Comparison of ENCODE assay signal across 24 cellular contexts in the genomic region with DNA sequence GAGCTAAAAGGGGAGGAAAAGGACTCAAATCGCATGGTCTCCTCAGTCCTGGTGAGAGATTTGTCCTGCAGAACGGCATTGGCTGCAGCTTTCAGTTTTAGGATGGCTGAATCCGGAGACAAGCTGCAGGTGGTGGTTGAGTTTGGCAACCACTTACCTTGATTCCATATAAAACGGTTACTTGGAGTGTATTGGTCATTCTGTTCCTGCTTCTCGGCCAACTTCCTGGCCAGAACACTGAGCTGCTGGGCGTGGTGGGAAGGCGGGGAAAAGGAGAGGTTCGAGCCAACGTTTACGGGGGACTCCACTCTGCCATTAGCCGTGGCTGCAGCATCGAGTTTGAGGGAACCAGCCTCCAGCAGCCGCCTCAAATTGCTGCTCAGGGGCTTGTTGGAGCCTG. TPM values are rescaled to one million over a fixed set of nuclear protein-coding genes. Genes with fewer than 3 reads are reported as not detected.
A peak's percentile ranks its signal among the peaks of the same experiment; 100 is the strongest.
DNase-seq lines count a peak whose midpoint lies in the region; ATAC-seq and TF ChIP-seq lines count a peak whose summit lies in the region.
"Had no signal": no experiment of that assay in that cellular context is flagged by ENCODE, and none has a peak within 500 bp of the region (broad histone marks: within the 10 kb centered on the region; RNA-seq: fewer than 3 reads in every experiment).

No MANE protein-coding gene starts in this region.

- H3K4me1 ChIP-seq in HCT116 (ENCODE audit: control insufficient read depth in 1 of 2, insufficient read depth in 2 of 2, low read length in 2 of 2) (peaks cover 0 to 6% of the 10 kb centered on the region in 2 experiments; a peak in 1 of 4 replicates), mammary epithelial cell (ENCODE audit: insufficient read depth, low read length) (peaks cover 18% of the 10 kb centered on the region), thyroid gland (peaks cover 38 to 48% of the 10 kb centered on the region in 2 donors)

- in situ Hi-C loops in mammary epithelial cell (cut with MboI; ENCODE audit: low sequenced_read_pairs in 2 of 2) = no loop called here

- ATAC-seq in HCT116 (no peak), left colon (peak; percentile 22)

- TSS peak; percentile 39 for BruUV-seq in HCT116 (replicated peaks; lab: Mats Ljungman, UMichigan)
- BruUV-seq in mammary epithelial cell (replicated peaks; lab: Mats Ljungman, UMichigan) = TSS peak; percentile 44

- dilution Hi-C loops in mammary epithelial cell (cut with HindIII; ENCODE audit: low sequenced_read_pairs) = no loop called here

- H3K27ac ChIP-seq in HCT116 (ENCODE audit: low read depth, low read length) (no peak overlapping the region), mammary epithelial cell (ENCODE audit: insufficient read depth, low read depth, low read length) (no peak overlapping the region), thyroid gland (peak overlapping the region in 2 of 3 donors; percentile 64 to 82)
- H3K27ac ChIP-seq: BLaER1, GM23248, Peyer's patch had no signal

- TF ChIP-seq POLR2A in HCT116 (IDR thresholded peaks at IDR 0.05; ENCODE audit: borderline replicate concordance, extremely low read depth, insufficient read depth, insufficient read length) (no peak), thyroid gland (IDR thresholded peaks at IDR 0.05) (no peak)

- H3K79me2 ChIP-seq in HCT116 (ENCODE audit: insufficient read depth, low read length) (peaks cover 48% of the 10 kb centered on the region; the same call in 1 of the 2 replicates), mammary epithelial cell (ENCODE audit: insufficient read depth, low read length) (peaks cover 28% of the 10 kb centered on the region)

- DNase-seq in HCT116 (ENCODE audit: low read depth, low spot score) (no peak), mammary epithelial cell (no peak), left colon (no peak), thyroid gland (no peak), SHP77 (lab: John Stamatoyannopoulos, UW) (no peak), SIG-M5 (lab: John Stamatoyannopoulos, UW) (no peak)
- DNase-seq in activated CD4-positive, alpha-beta T cell treated with anti-CD3 and anti-CD28 coated beads, Interleukin-2, amount 50 U/mL, for 4 hours = no peak
- DNase-seq: CD4-positive, CD25-positive, alpha-beta regulatory T cell; GM23248; H9; HFFc6; KG1; MM.1S; NCI-H1048; NCI-H1417; NCI-H1694 treated with DMSO at 0.1 percent for 48 hours; NCI-H2081 treated with DMSO at 0.1 percent for 48 hours; NCI-H2171; NCI-H226; NCI-H510A; NCI-H69; Peyer's patch; SK-N-SH had no signal

- intact Hi-C loops in HCT116 (cut with micrococcal nuclease) (no loop called here), mammary epithelial cell (cut with micrococcal nuclease) (no loop called here), left colon (cut with DNase I, micrococcal nuclease) (no loop called here), thyroid gland (cut with DNase I) (no loop called here)

- H3K9me2 ChIP-seq in HCT116 (ENCODE audit: insufficient read depth) = no peaks in the 10 kb centered on the region
- H3K9me2 ChIP-seq: SK-N-SH had no signal

- TF ChIP-seq CTCF in HCT116 (IDR thresholded peaks at IDR 0.05 in 2 of 3, conservative IDR thresholded peaks at IDR 0.05 in 1 of 3; ENCODE audit: borderline replicate concordance in 1 of 3, insufficient read depth in 1 of 3, low read depth in 2 of 3, low read length in 2 of 3) (no peak), mammary epithelial cell (conservative IDR thresholded peaks at IDR 0.05 in 1 of 2, IDR thresholded peaks at IDR 0.05 in 1 of 2; ENCODE audit: extremely low read depth in 1 of 2, insufficient read depth in 1 of 2, low read depth in 1 of 2, low read length in 2 of 2) (no peak), thyroid gland (IDR thresholded peaks at IDR 0.05) (no peak)

- no peaks in the 10 kb centered on the region for H3K27me3 ChIP-seq in HCT116 (ENCODE audit: insufficient read depth, low read length)
- no peaks in the 10 kb centered on the region for H3K27me3 ChIP-seq in mammary epithelial cell (ENCODE audit: insufficient read depth, low read length)
- H3K27me3 ChIP-seq in thyroid gland = no peaks in the 10 kb centered on the region
- H3K27me3 ChIP-seq: BLaER1, Peyer's patch had no signal

- H3K4me2 ChIP-seq in HCT116 (ENCODE audit: low read length) (no peak overlapping the region), mammary epithelial cell (ENCODE audit: insufficient read depth, low read depth, low read length) (no peak overlapping the region)
- H3K4me2 ChIP-seq: BLaER1, SK-N-SH had no signal

- H2AFZ ChIP-seq in HCT116 (ENCODE audit: low read depth, low read length, poor library complexity, severe bottlenecking) (no peak overlapping the region), mammary epithelial cell (ENCODE audit: low read depth, low read length) (no peak overlapping the region)
- H2AFZ ChIP-seq: GM23248 had no signal

- WGBS in mammary epithelial cell (ENCODE audit: low coverage, missing lambda C conversion rate) = 89% methylated on average over 5 of the region's 13 CpGs
- WGBS in thyroid gland, 2 donors = 89 to 94% methylated on average over 10 to 13 of the region's 13 CpGs

- RAD21 ChIA-PET in HCT116 (lab: Charles Lee; ENCODE audit: low non-redundant PET in 1 of 2, low total read pairs in 2 of 2, uncharacterized antibody in 2 of 2, unreplicated experiment in 2 of 2) = no interaction called here

- no peak for TF ChIP-seq RAD21 in HCT116 (IDR thresholded peaks at IDR 0.05; ENCODE audit: low read depth)

- no peaks in the 10 kb centered on the region for H3K9me3 ChIP-seq in HCT116 (ENCODE audit: control insufficient read depth in 1 of 2, insufficient read depth in 1 of 2, low read depth in 1 of 2, low read length in 2 of 2)
- H3K9me3 ChIP-seq in mammary epithelial cell (replicated peaks; ENCODE audit: insufficient read depth, low read length) = no peaks in the 10 kb centered on the region
- no peaks in the 10 kb centered on the region for H3K9me3 ChIP-seq in thyroid gland
- H3K9me3 ChIP-seq: Peyer's patch, SK-N-SH had no signal

- POLR2A ChIA-PET in HCT116 (lab: Charles Lee) = no interaction called here

- CTCF ChIA-PET in HCT116 (lab: Charles Lee) (no interaction called here), mammary epithelial cell (lab: Charles Lee; ENCODE audit: low non-redundant PET) (no interaction called here)

- H3K36me3 ChIP-seq in HCT116 (ENCODE audit: control insufficient read depth in 1 of 2, insufficient read depth in 2 of 2, low read length in 2 of 2) = peaks cover 0 to 7% of the 10 kb centered on the region in 2 experiments; a peak in 2 of 4 replicates
- no peaks in the 10 kb centered on the region for H3K36me3 ChIP-seq in mammary epithelial cell (ENCODE audit: insufficient read depth, low read length)
- peaks cover 0 to 8% of the 10 kb centered on the region in 2 donors for H3K36me3 ChIP-seq in thyroid gland

- H3K4me3 ChIP-seq in HCT116 (replicated peaks in 1 of 2; ENCODE audit: low read depth in 1 of 2, low read length in 2 of 2) (no peak overlapping the region), mammary epithelial cell (replicated peaks in 1 of 3; ENCODE audit: insufficient read depth in 1 of 3, low read depth in 2 of 3, low read length in 3 of 3) (no peak overlapping the region), thyroid gland (replicated peaks in 1 of 3) (no peak overlapping the region)
- H3K4me3 ChIP-seq: BLaER1, GM23248, Peyer's patch had no signal

- H3K9ac ChIP-seq in HCT116 (ENCODE audit: low read length) (no peak overlapping the region), mammary epithelial cell (ENCODE audit: insufficient read depth, low read length) (no peak overlapping the region)
- H3K9ac ChIP-seq: BLaER1, GM23248, SK-N-SH had no signal

- H4K20me1 ChIP-seq in HCT116 (ENCODE audit: insufficient read depth) (no peaks in the 10 kb centered on the region), mammary epithelial cell (ENCODE audit: insufficient read depth, low read length) (no peaks in the 10 kb centered on the region)

TF ChIP-seq in HCT116, 20 proteins besides CTCF, POLR2A, EP300 and RAD21 (continues in another document):
- TF ChIP-seq JUND (IDR thresholded peaks at IDR 0.05) = no peak
- no peak for TF ChIP-seq SRF (IDR thresholded peaks at IDR 0.05; ENCODE audit: low read depth)
- no peak for TF ChIP-seq CEBPB (IDR thresholded peaks at IDR 0.05; ENCODE audit: low read depth)
- TF ChIP-seq FOSL1 (IDR thresholded peaks at IDR 0.05; ENCODE audit: low read depth) = no peak
- TF ChIP-seq, protein P1, sequence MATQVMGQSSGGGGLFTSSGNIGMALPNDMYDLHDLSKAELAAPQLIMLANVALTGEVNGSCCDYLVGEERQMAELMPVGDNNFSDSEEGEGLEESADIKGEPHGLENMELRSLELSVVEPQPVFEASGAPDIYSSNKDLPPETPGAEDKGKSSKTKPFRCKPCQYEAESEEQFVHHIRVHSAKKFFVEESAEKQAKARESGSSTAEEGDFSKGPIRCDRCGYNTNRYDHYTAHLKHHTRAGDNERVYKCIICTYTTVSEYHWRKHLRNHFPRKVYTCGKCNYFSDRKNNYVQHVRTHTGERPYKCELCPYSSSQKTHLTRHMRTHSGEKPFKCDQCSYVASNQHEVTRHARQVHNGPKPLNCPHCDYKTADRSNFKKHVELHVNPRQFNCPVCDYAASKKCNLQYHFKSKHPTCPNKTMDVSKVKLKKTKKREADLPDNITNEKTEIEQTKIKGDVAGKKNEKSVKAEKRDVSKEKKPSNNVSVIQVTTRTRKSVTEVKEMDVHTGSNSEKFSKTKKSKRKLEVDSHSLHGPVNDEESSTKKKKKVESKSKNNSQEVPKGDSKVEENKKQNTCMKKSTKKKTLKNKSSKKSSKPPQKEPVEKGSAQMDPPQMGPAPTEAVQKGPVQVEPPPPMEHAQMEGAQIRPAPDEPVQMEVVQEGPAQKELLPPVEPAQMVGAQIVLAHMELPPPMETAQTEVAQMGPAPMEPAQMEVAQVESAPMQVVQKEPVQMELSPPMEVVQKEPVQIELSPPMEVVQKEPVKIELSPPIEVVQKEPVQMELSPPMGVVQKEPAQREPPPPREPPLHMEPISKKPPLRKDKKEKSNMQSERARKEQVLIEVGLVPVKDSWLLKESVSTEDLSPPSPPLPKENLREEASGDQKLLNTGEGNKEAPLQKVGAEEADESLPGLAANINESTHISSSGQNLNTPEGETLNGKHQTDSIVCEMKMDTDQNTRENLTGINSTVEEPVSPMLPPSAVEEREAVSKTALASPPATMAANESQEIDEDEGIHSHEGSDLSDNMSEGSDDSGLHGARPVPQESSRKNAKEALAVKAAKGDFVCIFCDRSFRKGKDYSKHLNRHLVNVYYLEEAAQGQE (IDR thresholded peaks at IDR 0.05; ENCODE audit: low read depth) = no peak
- TF ChIP-seq SIN3A (IDR thresholded peaks at IDR 0.05; ENCODE audit: low read depth) = no peak
- TF ChIP-seq EZH2 (IDR thresholded peaks at IDR 0.05) = no peak
- TF ChIP-seq ZNF274 (IDR thresholded peaks at IDR 0.05; ENCODE audit: low read depth, low read length) = no peak
- no peak for TF ChIP-seq SP1 (IDR thresholded peaks at IDR 0.05; ENCODE audit: low read depth)
- TF ChIP-seq ZFX (IDR thresholded peaks at IDR 0.05) = no peak
- TF ChIP-seq POLR2AphosphoS5 (IDR thresholded peaks at IDR 0.05; ENCODE audit: low read depth, low read length) = no peak

RNA-seq across cellular contexts. Expression of a gene that starts 36.1 kb away (rescaled TPM):
- total RNA-seq in HCT116 (2021; ENCODE audit: unreplicated experiment) (19.1 TPM), mammary epithelial cell (10 to 100 TPM; 14.5 to 18.2 TPM), left colon (10 to 100 TPM; 21.0 to 29.4 TPM), thyroid gland (10 to 100 TPM; 23.9 to 52.3 (median 29.3) TPM)
- polyA plus RNA-seq in HCT116 (2012) = 12.0 and 20.0 TPM in 2 replicates
- polyA plus RNA-seq in mammary epithelial cell = 9.9 TPM
- 17.1 TPM for polyA minus RNA-seq in mammary epithelial cell

Comparison
In these comparisons a context has a peak if more than half of its experiments do, and no peak if none do; other contexts are left out.
1. H3K27ac ChIP-seq: peak in thyroid gland (2 of 3); none in HCT116 (single experiment) and mammary epithelial cell (single experiment).